27 cellular contexts compared by ENCODE assay signal in genomic region chr3:138038725-138039462, GRCh38. TPM values are rescaled to one million over a fixed set of nuclear protein-coding genes. Genes with fewer than 3 reads are reported as not detected.
"Had no signal": no experiment of that assay in that cellular context is flagged by ENCODE, and none has a peak within 500 bp of the region (broad histone marks: within the 10 kb centered on the region; RNA-seq: fewer than 3 reads in every experiment).

No MANE protein-coding gene starts in this region.

- H3K36me3 ChIP-seq: breast epithelium, heart right ventricle, left ventricle myocardium inferior, transverse colon, uterus had no signal

- DNase-seq: activated CD4-positive, alpha-beta T cell treated with anti-CD3 and anti-CD28 coated beads, Interleukin-2, amount 10 ng/mL, durations not matched to agents 24 days and 14 days; activated CD4-positive, CD25-positive, alpha-beta regulatory T cell treated with anti-CD3 and anti-CD28 coated beads, Interleukin-2, amount 50 U/mL, for 72 hours; activated CD8-positive, alpha-beta T cell treated with anti-CD3 and anti-CD28 coated beads for 36 hours; activated gamma-delta T cell treated with Interleukin-2 at 50 U/mL for 16 hours; activated naive CD4-positive, alpha-beta T cell treated with anti-CD3 and anti-CD28 coated beads, Interleukin-2, amount 50 U/mL, for 16 hours; activated T-cell treated with anti-CD3 and anti-CD28 coated beads, Interleukin-2, amount 50 U/mL, for 4 hours; central memory CD4-positive, alpha-beta T cell; foreskin keratinocyte; heart right ventricle; left ventricle myocardium inferior; midbrain; naive thymus-derived CD4-positive, alpha-beta T cell; nucleus accumbens; psoas muscle; stimulated activated CD4-positive, alpha-beta T cell treated with anti-CD3 and anti-CD28 coated beads, Interleukin-15, amount 100 ng/mL, for 24 hours; stimulated activated CD4-positive, alpha-beta T cell treated with anti-CD3 and anti-CD28 coated beads, Interleukin-2, amount 100 ng/mL, for 24 hours; stimulated activated naive CD4-positive, alpha-beta T cell; T1000; testis; transverse colon; uterus; WERI-Rb-1 had no signal

- H3K9me3 ChIP-seq: breast epithelium, esophagus muscularis mucosa, heart right ventricle, left ventricle myocardium inferior, psoas muscle, testis, transverse colon, uterus had no signal

- ATAC-seq: activated CD8-positive, alpha-beta T cell treated with anti-CD3 and anti-CD28 coated beads for 36 hours; activated T-cell treated with anti-CD3 and anti-CD28 coated beads, Interleukin-2, amount 50 U/mL, for 4 hours; activated T-helper 17 cell treated with anti-CD3 and anti-CD28 coated beads, Interleukin-2, amount 50 U/mL, for 72 hours; foreskin keratinocyte; heart right ventricle; naive thymus-derived CD4-positive, alpha-beta T cell; psoas muscle had no signal

- H3K27me3 ChIP-seq: breast epithelium, esophagus muscularis mucosa, foreskin keratinocyte, heart right ventricle, testis, transverse colon, uterus had no signal

- H3K79me2 ChIP-seq: parathyroid adenoma had no signal

- H3K9ac ChIP-seq: parathyroid adenoma had no signal

- H3K4me3 ChIP-seq: breast epithelium, esophagus muscularis mucosa, heart right ventricle, left ventricle myocardium inferior, psoas muscle, testis, transverse colon, uterus had no signal

- H2AFZ ChIP-seq: parathyroid adenoma had no signal

- H3K4me1 ChIP-seq: breast epithelium, left ventricle myocardium inferior, parathyroid adenoma, psoas muscle, testis, transverse colon, uterus had no signal

- H3K27ac ChIP-seq: breast epithelium, esophagus muscularis mucosa, foreskin keratinocyte, heart right ventricle, left ventricle myocardium inferior, parathyroid adenoma, psoas muscle, testis, transverse colon, uterus, WERI-Rb-1 had no signal

RNA-seq across cellular contexts. Expression of gene CLDN18, which starts 28.9 kb away (rescaled TPM):
- total RNA-seq: activated CD4-positive, alpha-beta T cell treated with anti-CD3 and anti-CD28 coated beads, Interleukin-2, amount 10 ng/mL, durations not matched to agents 24 days and 14 days; activated CD8-positive, alpha-beta T cell treated with anti-CD3 and anti-CD28 coated beads for 36 hours; activated T-helper 17 cell treated with anti-CD3 and anti-CD28 coated beads, Interleukin-2, amount 50 U/mL, for 72 hours; breast epithelium; foreskin keratinocyte; heart right ventricle; left ventricle myocardium inferior; naive thymus-derived CD4-positive, alpha-beta T cell; neural crest cell; psoas muscle; transverse colon; uterus had no signal
- polyA plus RNA-seq: foreskin keratinocyte; naive thymus-derived CD4-positive, alpha-beta T cell had no signal
